ENCODE assay signal across 7 cellular contexts in genomic region chr6:132109752-132110151, GRCh38.
DNase-seq lines count a peak whose midpoint lies in the region; ATAC-seq, FAIRE-seq and TF ChIP-seq lines count a peak whose summit lies in the region.
"Not testable (repeated sequence)": the region's sequence is repeated elsewhere in the genome, so short reads cannot be mapped to it uniquely, and the experiment has no call there.

No MANE protein-coding gene starts in this region.

- H3K4me2 ChIP-seq in HCT116 (ENCODE audit: low read length); H1 (ENCODE audit: insufficient read depth in 1 of 2, low read depth in 2 of 2, low read length in 2 of 2); HepG2 (ENCODE audit: low read depth, low read length): not testable (repeated sequence)

- not testable (repeated sequence) for H3K9me3 ChIP-seq in Caco-2; HCT116 (ENCODE audit: control insufficient read depth in 1 of 2, insufficient read depth in 1 of 2, low read depth in 1 of 2, low read length in 2 of 2)
- H3K9me3 ChIP-seq in H1 (ENCODE audit: insufficient read depth in 2 of 2, low read depth in 1 of 2, low read length in 1 of 2) (peaks cover 4 to 19% of the 10 kb centered on the region in 2 experiments; a peak in 3 of 4 replicates), HepG2 (ENCODE audit: low read length) (peaks cover 16% of the 10 kb centered on the region)

- H3K9me2 ChIP-seq in HCT116 (ENCODE audit: insufficient read depth) = not testable (repeated sequence)

- H3K4me1 Mint-ChIP-seq in Caco-2 (ENCODE audit: low read depth, unreplicated experiment) = not testable (repeated sequence)

- H3K36me3 Mint-ChIP-seq in Caco-2 (ENCODE audit: insufficient read depth, unreplicated experiment) = not testable (repeated sequence)

- H4K5ac ChIP-seq in H1 (ENCODE audit: insufficient read length, low read depth, low read length) = not testable (repeated sequence)

- not testable (repeated sequence) for H4K91ac ChIP-seq in H1 (replicated peaks; ENCODE audit: insufficient read length, low read length)

- H3K79me2 ChIP-seq in HCT116 (ENCODE audit: insufficient read depth, low read length); H1 (ENCODE audit: control insufficient read depth in 1 of 2, insufficient read depth in 2 of 2, low read length in 2 of 2); HepG2 (ENCODE audit: insufficient read depth, low read length): not testable (repeated sequence)

- H2BK20ac ChIP-seq in H1 (ENCODE audit: low read length) = not testable (repeated sequence)

- H3K4me3 ChIP-seq in Caco-2 (ENCODE audit: low read depth, low read length); HCT116 (replicated peaks in 1 of 2; ENCODE audit: low read depth in 1 of 2, low read length in 2 of 2); H1 (ENCODE audit: extremely low read depth in 1 of 4, insufficient read depth in 2 of 4, low read depth in 3 of 4, low read length in 4 of 4); HepG2 (replicated peaks in 1 of 3; ENCODE audit: insufficient read depth in 1 of 3, low read depth in 2 of 3, low read length in 3 of 3): not testable (repeated sequence)

- not testable (repeated sequence) for H3K23ac ChIP-seq in H1 (ENCODE audit: insufficient read length)

- not testable (repeated sequence) for H3K56ac ChIP-seq in H1 (replicated peaks; ENCODE audit: insufficient read length, low read depth, low read length)

- not testable (repeated sequence) for H3K36me3 ChIP-seq in Caco-2 (ENCODE audit: control insufficient read depth, insufficient read depth, low read length); HCT116 (ENCODE audit: control insufficient read depth in 1 of 2, insufficient read depth in 2 of 2, low read length in 2 of 2); H1 (ENCODE audit: control insufficient read depth in 2 of 4, insufficient read depth in 4 of 4, low read length in 3 of 4); HepG2 (replicated peaks in 1 of 2; ENCODE audit: control insufficient read depth in 1 of 2, insufficient read depth in 2 of 2, low read length in 2 of 2)

- not testable (repeated sequence) for H3K4ac ChIP-seq in H1 (replicated peaks; ENCODE audit: insufficient read length, low read depth, low read length)

- in situ Hi-C loops in HepG2 (cut with HindIII; ENCODE audit: extremely low pct_ligation_motif_present, low pct_unique_long_range_greater_than_20kb) = not testable (repeated sequence)

- H3K79me1 ChIP-seq in H1 (ENCODE audit: low read depth, low read length) = not testable (repeated sequence)

- not testable (repeated sequence) for H3K14ac ChIP-seq in H1 (ENCODE audit: insufficient read length)

- not testable (repeated sequence) for TF ChIP-seq CTCF in Caco-2 (IDR thresholded peaks at IDR 0.05; ENCODE audit: insufficient read depth in 1 of 2, low read depth in 1 of 2, low read length in 1 of 2, severe bottlenecking in 1 of 2, unreplicated experiment in 1 of 2); HCT116 (IDR thresholded peaks at IDR 0.05 in 2 of 3, conservative IDR thresholded peaks at IDR 0.05 in 1 of 3; ENCODE audit: borderline replicate concordance in 1 of 3, insufficient read depth in 1 of 3, low read depth in 2 of 3, low read length in 2 of 3); H1 (IDR thresholded peaks at IDR 0.05; ENCODE audit: control extremely low read depth in 1 of 3, insufficient read depth in 1 of 3, low read depth in 1 of 3, low read length in 3 of 3); HepG2 (CRISPR knock-in tag; IDR thresholded peaks at IDR 0.05)

- not testable (repeated sequence) for H3K27me3 ChIP-seq in Caco-2 (replicated peaks; ENCODE audit: control insufficient read depth, insufficient read depth, low read length); HCT116 (ENCODE audit: insufficient read depth, low read length); H1 (replicated peaks in 1 of 4; ENCODE audit: control insufficient read depth in 3 of 4, extremely low read depth in 1 of 4, insufficient read depth in 3 of 4, low read length in 3 of 4); HepG2 (ENCODE audit: control insufficient read depth in 1 of 2, insufficient read depth in 2 of 2, low read length in 2 of 2)

- H3K4me1 ChIP-seq in Caco-2; HCT116 (ENCODE audit: control insufficient read depth in 1 of 2, insufficient read depth in 2 of 2, low read length in 2 of 2); H1 (replicated peaks in 1 of 4; ENCODE audit: control insufficient read depth in 3 of 4, insufficient read depth in 4 of 4, low read length in 3 of 4); HepG2 (ENCODE audit: insufficient read depth, low read length): not testable (repeated sequence)

- H3K27me3 Mint-ChIP-seq in Caco-2 (ENCODE audit: insufficient read depth, unreplicated experiment) = not testable (repeated sequence)

- H3K9me3 Mint-ChIP-seq in Caco-2 (ENCODE audit: unreplicated experiment) = peaks cover 22% of the 10 kb centered on the region

- H3K9ac ChIP-seq in HCT116 (ENCODE audit: low read length); H1 (replicated peaks in 1 of 4; ENCODE audit: extremely low read depth in 1 of 4, low read depth in 3 of 4, low read length in 3 of 4); HepG2 (ENCODE audit: insufficient read depth, low read depth, low read length): not testable (repeated sequence)

- not testable (repeated sequence) for H3K4me3 Mint-ChIP-seq in Caco-2 (ENCODE audit: unreplicated experiment)

- CTCF ChIA-PET in Caco-2 (lab: Charles Lee); HCT116 (lab: Charles Lee); H1 (lab: Charles Lee; ENCODE audit: partially characterized antibody); HepG2 (lab: Yijun Ruan, JAX; ENCODE audit: low intra/inter-chr PET ratio, low total read pairs): not testable (repeated sequence)

- H3K23me2 ChIP-seq in H1 (ENCODE audit: low read depth, low read length) = not testable (repeated sequence)

- H2BK120ac ChIP-seq in H1 (replicated peaks; ENCODE audit: low read depth, low read length) = not testable (repeated sequence)

- not testable (repeated sequence) for BruUV-seq in Caco-2 (replicated peaks; lab: Mats Ljungman, UMichigan); HCT116 (replicated peaks; lab: Mats Ljungman, UMichigan); HepG2 (replicated peaks; lab: Mats Ljungman, UMichigan)

- not testable (repeated sequence) for H4K20me1 ChIP-seq in HCT116 (ENCODE audit: insufficient read depth); H1 (replicated peaks in 1 of 2; ENCODE audit: control insufficient read depth in 1 of 2, insufficient read depth in 2 of 2, low read length in 2 of 2); HepG2 (ENCODE audit: insufficient read depth, low read length)

- DNase-seq in Caco-2 = peak; percentile 23 to 27
- DNase-seq in EL = peak; percentile 6
- not testable (repeated sequence) for DNase-seq in HCT116 (ENCODE audit: low read depth, low spot score); H1 (ENCODE audit: low read depth in 1 of 2, low spot score in 2 of 2); HepG2 (ENCODE audit: low spot score)
- DNase-seq in NCI-H2171 treated with DMSO at 0.1 percent for 48 hours (lab: John Stamatoyannopoulos, UW) = peak; percentile 1
- DNase-seq in OCI-M1 (lab: John Stamatoyannopoulos, UW) = peak; percentile 55

- RAD21 ChIA-PET in HCT116 (lab: Charles Lee; ENCODE audit: low non-redundant PET in 1 of 2, low total read pairs in 2 of 2, uncharacterized antibody in 2 of 2, unreplicated experiment in 2 of 2) = not testable (repeated sequence)

- peak in 1 of 2 experiments; percentile 93; a peak in 1 of 3 replicates for TF ChIP-seq EP300 in H1 (IDR thresholded peaks at IDR 0.05; ENCODE audit: borderline replicate concordance in 1 of 2, low read depth in 2 of 2, low read length in 2 of 2)
- not testable (repeated sequence) for TF ChIP-seq EP300 in HepG2 (IDR thresholded peaks at IDR 0.05; ENCODE audit: low read depth in 2 of 2, low read length in 2 of 2); HepG2 (CRISPR knock-in tag; IDR thresholded peaks at IDR 0.05; ENCODE audit: borderline replicate concordance)

- not testable (repeated sequence) for FAIRE-seq in H1 (lab: Jason Lieb, UNC); HepG2 (lab: Jason Lieb, UNC)

- H2BK5ac ChIP-seq in H1 (ENCODE audit: low read depth, low read length) = not testable (repeated sequence)

- H2AK5ac ChIP-seq in H1 (ENCODE audit: low read depth, low read length) = not testable (repeated sequence)

- 77% methylated on average over 6 of the region's 6 CpGs; no CpG with 5 or more reads in 1 of the 2 experiments for WGBS in H1 (ENCODE audit: extremely low coverage in 1 of 2, insufficient coverage in 1 of 2, insufficient read length in 1 of 2, insufficient replicate concordance in 2 of 2, low coverage in 1 of 2, low lambda C conversion rate in 2 of 2, missing lambda C conversion rate in 1 of 2), 2 experiments
- 4% methylated on average over 6 of the region's 6 CpGs for whole genome bisulfite sequencing in HepG2 (ENCODE audit: low lambda C conversion rate)

- not testable (repeated sequence) for H3K27ac Mint-ChIP-seq in Caco-2 (ENCODE audit: unreplicated experiment)

- POLR2A ChIA-PET in Caco-2 (lab: Charles Lee); HCT116 (lab: Charles Lee); H1 (lab: Charles Lee; ENCODE audit: partially characterized antibody); HepG2 (lab: Yijun Ruan, JAX): not testable (repeated sequence)

- TF ChIP-seq RAD21 in HCT116 (IDR thresholded peaks at IDR 0.05; ENCODE audit: low read depth); H1 (IDR thresholded peaks at IDR 0.05 in 1 of 2, conservative IDR thresholded peaks at IDR 0.05 in 1 of 2; ENCODE audit: low read depth in 2 of 2, low read length in 2 of 2); HepG2 (CRISPR knock-in tag; IDR thresholded peaks at IDR 0.05): not testable (repeated sequence)

- not testable (repeated sequence) for H4K8ac ChIP-seq in H1 (ENCODE audit: extremely low read depth, insufficient read depth, low read length)

- H2AFZ ChIP-seq in HCT116 (ENCODE audit: low read depth, low read length, poor library complexity, severe bottlenecking); H1 (ENCODE audit: low read length); HepG2 (ENCODE audit: low read length): not testable (repeated sequence)

- H3K18ac ChIP-seq in H1 (ENCODE audit: extremely low read depth, low read length) = not testable (repeated sequence)

- not testable (repeated sequence) for H2BK12ac ChIP-seq in H1 (ENCODE audit: low read depth, low read length)

- H3K27ac ChIP-seq in HCT116 (ENCODE audit: low read depth, low read length); H1 (ENCODE audit: low read depth, low read length); HepG2 (ENCODE audit: extremely low read length, insufficient read depth, low read length): not testable (repeated sequence)

- intact Hi-C loops in Caco-2 (cut with micrococcal nuclease; ENCODE audit: unreplicated experiment); HCT116 (cut with micrococcal nuclease); HepG2 (cut with micrococcal nuclease; ENCODE audit: unreplicated experiment): not testable (repeated sequence)

- not testable (repeated sequence) for ATAC-seq in HCT116, HepG2

- not testable (repeated sequence) for TF ChIP-seq POLR2A in HCT116 (IDR thresholded peaks at IDR 0.05; ENCODE audit: borderline replicate concordance, extremely low read depth, insufficient read depth, insufficient read length); H1 (IDR thresholded peaks at IDR 0.05; ENCODE audit: control extremely low read depth in 1 of 2, low read depth in 2 of 2, low read length in 2 of 2); HepG2 (IDR thresholded peaks at IDR 0.05; ENCODE audit: insufficient read depth in 1 of 2, low read depth in 2 of 2, low read length in 2 of 2)

- not testable (repeated sequence) for H2BK15ac ChIP-seq in H1 (ENCODE audit: low read length)
